ENCODE assay signal across 2 cellular contexts in genomic region chr2:159399716-159400525, GRCh38.
TF ChIP-seq lines count a peak whose summit lies in the region.

No MANE protein-coding gene starts in this region.

TF ChIP-seq in K562, 482 proteins besides CTCF, POLR2A, EP300 and RAD21 (continued from another document):
- TF ChIP-seq, protein P1, sequence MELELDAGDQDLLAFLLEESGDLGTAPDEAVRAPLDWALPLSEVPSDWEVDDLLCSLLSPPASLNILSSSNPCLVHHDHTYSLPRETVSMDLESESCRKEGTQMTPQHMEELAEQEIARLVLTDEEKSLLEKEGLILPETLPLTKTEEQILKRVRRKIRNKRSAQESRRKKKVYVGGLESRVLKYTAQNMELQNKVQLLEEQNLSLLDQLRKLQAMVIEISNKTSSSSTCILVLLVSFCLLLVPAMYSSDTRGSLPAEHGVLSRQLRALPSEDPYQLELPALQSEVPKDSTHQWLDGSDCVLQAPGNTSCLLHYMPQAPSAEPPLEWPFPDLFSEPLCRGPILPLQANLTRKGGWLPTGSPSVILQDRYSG (tag; conservative IDR thresholded peaks at IDR 0.05; ENCODE audit: low read depth) = no peak

TF ChIP-seq in HepG2, 621 proteins besides CTCF, POLR2A, EP300 and RAD21 (continued from another document and continues in another):
- TF ChIP-seq MEIS2 (CRISPR knock-in tag; IDR thresholded peaks at IDR 0.05) (no peak), GATAD2A (CRISPR knock-in tag; IDR thresholded peaks at IDR 0.05) (0 out of 2 replicates have a peak, but pooled peaks have one; percentile 58), HNRNPL (IDR thresholded peaks at IDR 0.05; ENCODE audit: low read depth, low read length) (no peak), ZNF567 (CRISPR knock-in tag; IDR thresholded peaks at IDR 0.05; ENCODE audit: borderline replicate concordance) (no peak), TCF12 (IDR thresholded peaks at IDR 0.05) (no peak), TCF12 (CRISPR knock-in tag; IDR thresholded peaks at IDR 0.05) (no peak), ZSCAN9 (CRISPR knock-in tag; IDR thresholded peaks at IDR 0.05; ENCODE audit: borderline replicate concordance) (peak; percentile 22; the same call in 1 of the 2 replicates), ELF3 (CRISPR knock-in tag; IDR thresholded peaks at IDR 0.05) (peak; percentile 30; the same call in 1 of the 2 replicates), ZNF10 (CRISPR knock-in tag; IDR thresholded peaks at IDR 0.05; ENCODE audit: borderline replicate concordance, low read depth) (no peak), RBM39 (IDR thresholded peaks at IDR 0.05; ENCODE audit: low read depth, low read length, poor library complexity, severe bottlenecking) (no peak), YY1 (IDR thresholded peaks at IDR 0.05; ENCODE audit: insufficient read depth, insufficient replicate concordance, low read depth, low read length) (no peak), FOXA3 (CRISPR knock-in tag; IDR thresholded peaks at IDR 0.05) (0 out of 2 replicates have a peak, but pooled peaks have one; percentile 31), ZBTB37 (CRISPR knock-in tag; IDR thresholded peaks at IDR 0.05) (no peak), MYNN (CRISPR knock-in tag; IDR thresholded peaks at IDR 0.05; ENCODE audit: low read depth) (no peak), DMAP1 (CRISPR knock-in tag; IDR thresholded peaks at IDR 0.05) (no peak), PAF1 (CRISPR knock-in tag; IDR thresholded peaks at IDR 0.05) (no peak), ZNF75D (CRISPR knock-in tag; IDR thresholded peaks at IDR 0.05; ENCODE audit: borderline replicate concordance) (no peak), FOSL2 (CRISPR knock-in tag; IDR thresholded peaks at IDR 0.05) (no peak), MXI1 (IDR thresholded peaks at IDR 0.05; ENCODE audit: borderline replicate concordance, low read depth, low read length) (no peak), NCOA2 (CRISPR knock-in tag; IDR thresholded peaks at IDR 0.05) (0 out of 2 replicates have a peak, but pooled peaks have one; percentile 14), ZIK1 (CRISPR knock-in tag; IDR thresholded peaks at IDR 0.05; ENCODE audit: borderline replicate concordance, low read depth) (no peak), JUND (CRISPR knock-in tag; IDR thresholded peaks at IDR 0.05) (no peak), FOXP1 (IDR thresholded peaks at IDR 0.05) (no peak), FOXP1 (CRISPR knock-in tag; IDR thresholded peaks at IDR 0.05) (peak; percentile 37; the same call in 1 of the 2 replicates), ZNF710 (CRISPR knock-in tag; IDR thresholded peaks at IDR 0.05; ENCODE audit: borderline replicate concordance) (no peak), ZNF234 (CRISPR knock-in tag; conservative IDR thresholded peaks at IDR 0.05) (no peak), RFXANK (CRISPR knock-in tag; IDR thresholded peaks at IDR 0.05) (no peak), MTF2 (CRISPR knock-in tag; IDR thresholded peaks at IDR 0.05; ENCODE audit: borderline replicate concordance) (no peak), NFATC3 (CRISPR knock-in tag; IDR thresholded peaks at IDR 0.05) (no peak), SKIL (CRISPR knock-in tag; IDR thresholded peaks at IDR 0.05; ENCODE audit: borderline replicate concordance) (no peak), FLYWCH1 (CRISPR knock-in tag; IDR thresholded peaks at IDR 0.05) (no peak), KLF13 (CRISPR knock-in tag; IDR thresholded peaks at IDR 0.05) (no peak), MAZ (IDR thresholded peaks at IDR 0.05; ENCODE audit: borderline replicate concordance, low read depth, low read length) (no peak), MAZ (CRISPR knock-in tag; IDR thresholded peaks at IDR 0.05; ENCODE audit: low read depth) (no peak), AHR (CRISPR knock-in tag; IDR thresholded peaks at IDR 0.05) (no peak), ZNF362 (CRISPR knock-in tag; IDR thresholded peaks at IDR 0.05; ENCODE audit: borderline replicate concordance) (no peak), ISX (CRISPR knock-in tag; conservative IDR thresholded peaks at IDR 0.05) (no peak), MIXL1 (CRISPR knock-in tag; IDR thresholded peaks at IDR 0.05) (peak; percentile 69; the same call in 1 of the 2 replicates), NCOA5 (CRISPR knock-in tag; IDR thresholded peaks at IDR 0.05) (no peak), RARA (CRISPR knock-in tag; IDR thresholded peaks at IDR 0.05) (peak; percentile 61), CEBPB (IDR thresholded peaks at IDR 0.05; ENCODE audit: borderline replicate concordance, low read depth, low read length) (no peak), SSRP1 (CRISPR knock-in tag; IDR thresholded peaks at IDR 0.05) (no peak), FOXA1 (IDR thresholded peaks at IDR 0.05) (peak; percentile 57; the same call in 1 of the 2 replicates), FOXA1 (CRISPR knock-in tag; IDR thresholded peaks at IDR 0.05) (no peak)
- TF ChIP-seq, protein P2, sequence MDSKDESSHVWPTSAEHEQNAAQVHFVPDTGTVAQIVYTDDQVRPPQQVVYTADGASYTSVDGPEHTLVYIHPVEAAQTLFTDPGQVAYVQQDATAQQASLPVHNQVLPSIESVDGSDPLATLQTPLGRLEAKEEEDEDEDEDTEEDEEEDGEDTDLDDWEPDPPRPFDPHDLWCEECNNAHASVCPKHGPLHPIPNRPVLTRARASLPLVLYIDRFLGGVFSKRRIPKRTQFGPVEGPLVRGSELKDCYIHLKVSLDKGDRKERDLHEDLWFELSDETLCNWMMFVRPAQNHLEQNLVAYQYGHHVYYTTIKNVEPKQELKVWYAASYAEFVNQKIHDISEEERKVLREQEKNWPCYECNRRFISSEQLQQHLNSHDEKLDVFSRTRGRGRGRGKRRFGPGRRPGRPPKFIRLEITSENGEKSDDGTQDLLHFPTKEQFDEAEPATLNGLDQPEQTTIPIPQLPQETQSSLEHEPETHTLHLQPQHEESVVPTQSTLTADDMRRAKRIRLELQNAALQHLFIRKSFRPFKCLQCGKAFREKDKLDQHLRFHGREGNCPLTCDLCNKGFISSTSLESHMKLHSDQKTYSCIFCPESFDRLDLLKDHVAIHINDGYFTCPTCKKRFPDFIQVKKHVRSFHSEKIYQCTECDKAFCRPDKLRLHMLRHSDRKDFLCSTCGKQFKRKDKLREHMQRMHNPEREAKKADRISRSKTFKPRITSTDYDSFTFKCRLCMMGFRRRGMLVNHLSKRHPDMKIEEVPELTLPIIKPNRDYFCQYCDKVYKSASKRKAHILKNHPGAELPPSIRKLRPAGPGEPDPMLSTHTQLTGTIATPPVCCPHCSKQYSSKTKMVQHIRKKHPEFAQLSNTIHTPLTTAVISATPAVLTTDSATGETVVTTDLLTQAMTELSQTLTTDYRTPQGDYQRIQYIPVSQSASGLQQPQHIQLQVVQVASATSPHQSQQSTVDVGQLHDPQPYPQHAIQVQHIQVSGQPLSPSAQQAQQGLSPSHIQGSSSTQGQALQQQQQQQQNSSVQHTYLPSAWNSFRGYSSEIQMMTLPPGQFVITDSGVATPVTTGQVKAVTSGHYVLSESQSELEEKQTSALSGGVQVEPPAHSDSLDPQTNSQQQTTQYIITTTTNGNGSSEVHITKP (CRISPR knock-in tag; IDR thresholded peaks at IDR 0.05; ENCODE audit: low read depth) = no peak
- TF ChIP-seq, protein P3, sequence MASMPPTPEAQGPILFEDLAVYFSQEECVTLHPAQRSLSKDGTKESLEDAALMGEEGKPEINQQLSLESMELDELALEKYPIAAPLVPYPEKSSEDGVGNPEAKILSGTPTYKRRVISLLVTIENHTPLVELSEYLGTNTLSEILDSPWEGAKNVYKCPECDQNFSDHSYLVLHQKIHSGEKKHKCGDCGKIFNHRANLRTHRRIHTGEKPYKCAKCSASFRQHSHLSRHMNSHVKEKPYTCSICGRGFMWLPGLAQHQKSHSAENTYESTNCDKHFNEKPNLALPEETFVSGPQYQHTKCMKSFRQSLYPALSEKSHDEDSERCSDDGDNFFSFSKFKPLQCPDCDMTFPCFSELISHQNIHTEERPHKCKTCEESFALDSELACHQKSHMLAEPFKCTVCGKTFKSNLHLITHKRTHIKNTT (CRISPR knock-in tag; IDR thresholded peaks at IDR 0.05) = no peak
- TF ChIP-seq, protein P4, sequence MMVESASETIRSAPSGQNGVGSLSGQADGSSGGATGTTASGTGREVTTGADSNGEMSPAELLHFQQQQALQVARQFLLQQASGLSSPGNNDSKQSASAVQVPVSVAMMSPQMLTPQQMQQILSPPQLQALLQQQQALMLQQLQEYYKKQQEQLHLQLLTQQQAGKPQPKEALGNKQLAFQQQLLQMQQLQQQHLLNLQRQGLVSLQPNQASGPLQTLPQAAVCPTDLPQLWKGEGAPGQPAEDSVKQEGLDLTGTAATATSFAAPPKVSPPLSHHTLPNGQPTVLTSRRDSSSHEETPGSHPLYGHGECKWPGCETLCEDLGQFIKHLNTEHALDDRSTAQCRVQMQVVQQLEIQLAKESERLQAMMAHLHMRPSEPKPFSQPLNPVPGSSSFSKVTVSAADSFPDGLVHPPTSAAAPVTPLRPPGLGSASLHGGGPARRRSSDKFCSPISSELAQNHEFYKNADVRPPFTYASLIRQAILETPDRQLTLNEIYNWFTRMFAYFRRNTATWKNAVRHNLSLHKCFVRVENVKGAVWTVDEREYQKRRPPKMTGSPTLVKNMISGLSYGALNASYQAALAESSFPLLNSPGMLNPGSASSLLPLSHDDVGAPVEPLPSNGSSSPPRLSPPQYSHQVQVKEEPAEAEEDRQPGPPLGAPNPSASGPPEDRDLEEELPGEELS (CRISPR knock-in tag; IDR thresholded peaks at IDR 0.05) = no peak
- TF ChIP-seq, protein P5, sequence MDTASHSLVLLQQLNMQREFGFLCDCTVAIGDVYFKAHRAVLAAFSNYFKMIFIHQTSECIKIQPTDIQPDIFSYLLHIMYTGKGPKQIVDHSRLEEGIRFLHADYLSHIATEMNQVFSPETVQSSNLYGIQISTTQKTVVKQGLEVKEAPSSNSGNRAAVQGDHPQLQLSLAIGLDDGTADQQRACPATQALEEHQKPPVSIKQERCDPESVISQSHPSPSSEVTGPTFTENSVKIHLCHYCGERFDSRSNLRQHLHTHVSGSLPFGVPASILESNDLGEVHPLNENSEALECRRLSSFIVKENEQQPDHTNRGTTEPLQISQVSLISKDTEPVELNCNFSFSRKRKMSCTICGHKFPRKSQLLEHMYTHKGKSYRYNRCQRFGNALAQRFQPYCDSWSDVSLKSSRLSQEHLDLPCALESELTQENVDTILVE (CRISPR knock-in tag; IDR thresholded peaks at IDR 0.05) = no peak
- TF ChIP-seq, protein P6, sequence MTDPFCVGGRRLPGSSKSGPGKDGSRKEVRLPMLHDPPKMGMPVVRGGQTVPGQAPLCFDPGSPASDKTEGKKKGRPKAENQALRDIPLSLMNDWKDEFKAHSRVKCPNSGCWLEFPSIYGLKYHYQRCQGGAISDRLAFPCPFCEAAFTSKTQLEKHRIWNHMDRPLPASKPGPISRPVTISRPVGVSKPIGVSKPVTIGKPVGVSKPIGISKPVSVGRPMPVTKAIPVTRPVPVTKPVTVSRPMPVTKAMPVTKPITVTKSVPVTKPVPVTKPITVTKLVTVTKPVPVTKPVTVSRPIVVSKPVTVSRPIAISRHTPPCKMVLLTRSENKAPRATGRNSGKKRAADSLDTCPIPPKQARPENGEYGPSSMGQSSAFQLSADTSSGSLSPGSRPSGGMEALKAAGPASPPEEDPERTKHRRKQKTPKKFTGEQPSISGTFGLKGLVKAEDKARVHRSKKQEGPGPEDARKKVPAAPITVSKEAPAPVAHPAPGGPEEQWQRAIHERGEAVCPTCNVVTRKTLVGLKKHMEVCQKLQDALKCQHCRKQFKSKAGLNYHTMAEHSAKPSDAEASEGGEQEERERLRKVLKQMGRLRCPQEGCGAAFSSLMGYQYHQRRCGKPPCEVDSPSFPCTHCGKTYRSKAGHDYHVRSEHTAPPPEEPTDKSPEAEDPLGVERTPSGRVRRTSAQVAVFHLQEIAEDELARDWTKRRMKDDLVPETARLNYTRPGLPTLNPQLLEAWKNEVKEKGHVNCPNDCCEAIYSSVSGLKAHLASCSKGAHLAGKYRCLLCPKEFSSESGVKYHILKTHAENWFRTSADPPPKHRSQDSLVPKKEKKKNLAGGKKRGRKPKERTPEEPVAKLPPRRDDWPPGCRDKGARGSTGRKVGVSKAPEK (CRISPR knock-in tag; IDR thresholded peaks at IDR 0.05; ENCODE audit: borderline replicate concordance) = no peak
